In genomic region chr6:89711801-89712200, GRCh38 we compare ENCODE assay signal across 25 cellular contexts.
"Had no signal": no experiment of that assay in that cellular context is flagged by ENCODE, and none has a peak within 500 bp of the region (broad histone marks: within the 10 kb centered on the region; RNA-seq: fewer than 3 reads in every experiment).

No MANE protein-coding gene starts in this region.

- H3K27me3 ChIP-seq: body of pancreas had no signal

- ATAC-seq: activated CD4-positive, CD25-positive, alpha-beta regulatory T cell treated with anti-CD3 and anti-CD28 coated beads, Interleukin-2, amount 50 U/mL, for 24 hours; activated CD8-positive, alpha-beta memory T cell treated with anti-CD3 and anti-CD28 coated beads, Interleukin-2, amount 10 ng/mL, durations not matched to agents 7 days and 5 days; body of pancreas; T-cell had no signal

- H3K27ac ChIP-seq: body of pancreas, SK-N-MC, VCaP had no signal

- DNase-seq: activated CD4-positive, alpha-beta T cell treated with anti-CD3 and anti-CD28 coated beads for 4 hours; activated CD4-positive, alpha-beta T cell treated with anti-CD3 and anti-CD28 coated beads, Interleukin-2, amount 50 U/mL, for 48 hours; activated CD8-positive, alpha-beta memory T cell treated with anti-CD3 and anti-CD28 coated beads, Interleukin-2, amount 10 ng/mL, durations not matched to agents 7 days and 5 days; activated effector memory CD4-positive, alpha-beta T cell treated with Interleukin-2 at 50 U/mL for 16 hours; activated naive CD4-positive, alpha-beta T cell; activated T-cell treated with anti-CD3 and anti-CD28 coated beads, Interleukin-2, amount 50 U/mL, for 24 hours; aorta; body of pancreas; central memory CD4-positive, alpha-beta T cell; Kasumi-1; KBM-7; NCI-H1048; NCI-H1694; NCI-H2029; NCI-H2107; NCI-H2171 treated with DMSO at 0.1 percent for 48 hours; NCI-H510A treated with DMSO at 0.1 percent for 48 hours; NCI-H69; SIG-M5; T-cell; T-helper 2 cell; T1000 had no signal

- H3K4me3 ChIP-seq: body of pancreas, SK-N-MC had no signal

- H3K9me3 ChIP-seq: body of pancreas had no signal
